In genomic region chr4:8238515-8239053, GRCh38 we compare ENCODE assay signal across 9 cellular contexts. TPM values are rescaled to one million over a fixed set of nuclear protein-coding genes. Genes with fewer than 3 reads are reported as not detected.
DNase-seq lines count a peak whose midpoint lies in the region; TF ChIP-seq lines count a peak whose summit lies in the region.
"Had no signal": no experiment of that assay in that cellular context is flagged by ENCODE, and none has a peak within 500 bp of the region (broad histone marks: within the 10 kb centered on the region; RNA-seq: fewer than 3 reads in every experiment).

No MANE protein-coding gene starts in this region.

- DNase-seq in AG08396 (ENCODE audit: low spot score) = peak; percentile 50
- DNase-seq in GM10266 (ENCODE audit: extremely low spot score) = peak; percentile 56
- peak; percentile 53 for DNase-seq in SK-N-DZ (ENCODE audit: low spot score)
- no peak for DNase-seq in kidney epithelial cell (ENCODE audit: low read depth)
- no peak for DNase-seq in NCI-H187 (lab: John Stamatoyannopoulos, UW)
- no peak for DNase-seq in mesothelial cell of epicardium (ENCODE audit: low spot score in 2 of 2, unreplicated experiment in 2 of 2)
- DNase-seq in hepatic stellate cell (ENCODE audit: low spot score) = no peak
- DNase-seq in anterior cingulate cortex (lab: John Stamatoyannopoulos, UW) = no peak
- DNase-seq: activated T-cell treated with anti-CD3 and anti-CD28 coated beads for 4 hours had no signal

- H3K36me3 ChIP-seq in kidney epithelial cell (ENCODE audit: control insufficient read depth, insufficient read depth, low read length) = peaks cover 2% of the 10 kb centered on the region

- no peaks in the 10 kb centered on the region for H3K27me3 ChIP-seq in kidney epithelial cell (ENCODE audit: control insufficient read depth, insufficient read depth, low read length)

- H3K4me3 ChIP-seq in kidney epithelial cell (ENCODE audit: low read depth, low read length) = no peak overlapping the region

- no peak overlapping the region for H3K4me3 Mint-ChIP-seq in mesothelial cell of epicardium

- H3K27me3 Mint-ChIP-seq in mesothelial cell of epicardium (ENCODE audit: low read depth) = no peaks in the 10 kb centered on the region

- H3K4me1 Mint-ChIP-seq in mesothelial cell of epicardium = peaks cover 17% of the 10 kb centered on the region

- no peak overlapping the region for H3K27ac Mint-ChIP-seq in mesothelial cell of epicardium

- H3K9me3 Mint-ChIP-seq in mesothelial cell of epicardium = no peaks in the 10 kb centered on the region

- peak; percentile 32 for TF ChIP-seq CTCF in GM10266 (IDR thresholded peaks at IDR 0.05; ENCODE audit: control insufficient read depth, insufficient read depth, low read depth, missing control alignments)
- TF ChIP-seq CTCF in kidney epithelial cell (IDR thresholded peaks at IDR 0.05; ENCODE audit: insufficient read depth, low read length, poor library complexity, severe bottlenecking) = peak; percentile 55
- no peak for TF ChIP-seq CTCF in mesothelial cell of epicardium (IDR thresholded peaks at IDR 0.05; ENCODE audit: unreplicated experiment)

- H3K36me3 Mint-ChIP-seq in mesothelial cell of epicardium = no peaks in the 10 kb centered on the region

RNA-seq across cellular contexts. Expression of gene HTRA3, which starts 31.0 kb away (rescaled TPM):
- 4.2 and 4.8 TPM in 2 replicates for polyA plus RNA-seq in SK-N-DZ (2014; cell fraction: cytosol; rRNA removed)
- polyA plus RNA-seq in SK-N-DZ (2014; cell fraction: nucleus; rRNA removed) = 2.0 and 3.1 TPM in 2 replicates
- total RNA-seq in kidney epithelial cell = 4.7 and 5.5 TPM in 2 replicates
- 25.6 to 27.9 TPM (median 26.2 TPM) in 3 replicates for total RNA-seq in mesothelial cell of epicardium

RNA-seq across cellular contexts. Expression of gene SH3TC1, which starts 39.5 kb away (rescaled TPM):
- polyA plus RNA-seq in SK-N-DZ (2014; cell fraction: cytosol; rRNA removed) = 0.26 and 1.7 TPM in 2 replicates
- polyA plus RNA-seq in SK-N-DZ (2014; cell fraction: nucleus; rRNA removed) = 0.84 and 3.0 TPM in 2 replicates
- total RNA-seq in kidney epithelial cell (18.9 and 30.5 TPM in 2 replicates), mesothelial cell of epicardium (22.0 to 24.0 TPM (median 23.2 TPM) in 3 replicates)

Comparison
In these comparisons a context has a peak if more than half of its experiments do, and no peak if none do; other contexts are left out.
1. DNase-seq: peak in AG08396 (single experiment), GM10266 (single experiment) and SK-N-DZ (single experiment); none in kidney epithelial cell (single experiment), NCI-H187 (0 of 2), mesothelial cell of epicardium (0 of 2), hepatic stellate cell (single experiment) and anterior cingulate cortex (0 of 58).